1 cellular context compared by ENCODE assay signal in genomic region chr5:109005611-109006010, GRCh38.
TF ChIP-seq lines count a peak whose summit lies in the region.

No MANE protein-coding gene starts in this region.

TF ChIP-seq in IMR-90, 13 proteins besides CTCF, POLR2A, EP300 and RAD21 (continued from another document):
- TF ChIP-seq BHLHE40 (IDR thresholded peaks at IDR 0.05; ENCODE audit: low read depth, low read length) (no peak), ELK1 (IDR thresholded peaks at IDR 0.05; ENCODE audit: borderline replicate concordance, low read depth, low read length) (no peak), MAZ (IDR thresholded peaks at IDR 0.05; ENCODE audit: borderline replicate concordance, low read depth, low read length) (no peak), MAFK (IDR thresholded peaks at IDR 0.05; ENCODE audit: low read depth, low read length) (no peak), RFX5 (IDR thresholded peaks at IDR 0.05; ENCODE audit: low read depth, low read length) (no peak), USF2 (IDR thresholded peaks at IDR 0.05; ENCODE audit: low read depth, low read length) (no peak), CEBPB (IDR thresholded peaks at IDR 0.05; ENCODE audit: low read depth, low read length) (no peak), NFE2L2 (IDR thresholded peaks at IDR 0.05; ENCODE audit: low read depth, low read length) (no peak), SMC3 (IDR thresholded peaks at IDR 0.05; ENCODE audit: low read depth, low read length) (no peak), RCOR1 (IDR thresholded peaks at IDR 0.05; ENCODE audit: insufficient replicate concordance, low read length) (no peak), FOS (IDR thresholded peaks at IDR 0.05; ENCODE audit: low read depth, low read length) (no peak), CHD1 (IDR thresholded peaks at IDR 0.05; ENCODE audit: low read depth, low read length) (no peak)
